ENCODE assay signal across 20 cellular contexts in genomic region chr7:128145191-128145590, GRCh38.
DNase-seq lines count a peak whose midpoint lies in the region; ATAC-seq, FAIRE-seq and TF ChIP-seq lines count a peak whose summit lies in the region.
"Had no signal": no experiment of that assay in that cellular context is flagged by ENCODE, and none has a peak within 500 bp of the region (broad histone marks: within the 10 kb centered on the region; RNA-seq: fewer than 3 reads in every experiment).

No MANE protein-coding gene starts in this region.

- no peaks in the 10 kb centered on the region for H3K79me2 ChIP-seq in H1 (ENCODE audit: control insufficient read depth in 1 of 2, insufficient read depth in 2 of 2, low read length in 2 of 2)

- H2BK12ac ChIP-seq in H1 (ENCODE audit: low read depth, low read length): no peak overlapping the region

- H3K56ac ChIP-seq in H1 (replicated peaks; ENCODE audit: insufficient read length, low read depth, low read length): no peak overlapping the region

- FAIRE-seq in H1 (lab: Jason Lieb, UNC): no peak
- FAIRE-seq: GM12892, GM18507, H54 had no signal

- no peak for TF ChIP-seq CTCF in activated CD8-positive, alpha-beta T cell treated with anti-CD3 and anti-CD28 coated beads for 36 hours (IDR thresholded peaks at IDR 0.05)
- no peak for TF ChIP-seq CTCF in RWPE2 (IDR thresholded peaks at IDR 0.05; ENCODE audit: poor library complexity, severe bottlenecking)
- TF ChIP-seq CTCF in H1 (IDR thresholded peaks at IDR 0.05; ENCODE audit: control extremely low read depth in 1 of 3, insufficient read depth in 1 of 3, low read depth in 1 of 3, low read length in 3 of 3): no peak
- TF ChIP-seq CTCF in WERI-Rb-1 (IDR thresholded peaks at IDR 0.05; ENCODE audit: low read depth, low read length): no peak

- H2BK15ac ChIP-seq in H1 (ENCODE audit: low read length): no peak overlapping the region

- H3K27ac Mint-ChIP-seq in activated CD8-positive, alpha-beta T cell treated with anti-CD3 and anti-CD28 coated beads, Interleukin-2, amount 10 ng/mL, durations not matched to agents 7 days and 5 days: no peak overlapping the region
- H3K27ac Mint-ChIP-seq in activated CD8-positive, alpha-beta T cell treated with anti-CD3 and anti-CD28 coated beads for 36 hours: no peak overlapping the region
- H3K27ac Mint-ChIP-seq: CD14-positive monocyte; CD4-positive, alpha-beta memory T cell had no signal

- H3K4me3 ChIP-seq in RWPE2 (ENCODE audit: severe bottlenecking) (no peak overlapping the region), H1 (ENCODE audit: extremely low read depth in 1 of 4, insufficient read depth in 2 of 4, low read depth in 3 of 4, low read length in 4 of 4) (no peak overlapping the region), WERI-Rb-1 (ENCODE audit: low read depth, low read length) (no peak overlapping the region)
- H3K4me3 ChIP-seq: BLaER1, GM23248 had no signal

- ATAC-seq in activated CD8-positive, alpha-beta T cell treated with anti-CD3 and anti-CD28 coated beads, Interleukin-2, amount 10 ng/mL, durations not matched to agents 7 days and 5 days: no peak
- no peak for ATAC-seq in activated CD8-positive, alpha-beta T cell treated with anti-CD3 and anti-CD28 coated beads for 36 hours
- ATAC-seq in RWPE2 (ENCODE audit: low read depth): peak; percentile 73

- H2BK5ac ChIP-seq in H1 (ENCODE audit: low read depth, low read length): no peak overlapping the region

- H4K91ac ChIP-seq in H1 (replicated peaks; ENCODE audit: insufficient read length, low read length): no peak overlapping the region

- no peaks in the 10 kb centered on the region for H3K36me3 Mint-ChIP-seq in activated CD8-positive, alpha-beta T cell treated with anti-CD3 and anti-CD28 coated beads, Interleukin-2, amount 10 ng/mL, durations not matched to agents 7 days and 5 days (ENCODE audit: low read depth)
- H3K36me3 Mint-ChIP-seq in activated CD8-positive, alpha-beta T cell treated with anti-CD3 and anti-CD28 coated beads for 36 hours (ENCODE audit: low read depth): no peaks in the 10 kb centered on the region
- H3K36me3 Mint-ChIP-seq: CD14-positive monocyte; CD4-positive, alpha-beta memory T cell had no signal

- H2AK5ac ChIP-seq in H1 (ENCODE audit: low read depth, low read length): no peak overlapping the region

- peaks cover 31% of the 10 kb centered on the region for H3K27me3 Mint-ChIP-seq in activated CD8-positive, alpha-beta T cell treated with anti-CD3 and anti-CD28 coated beads, Interleukin-2, amount 10 ng/mL, durations not matched to agents 7 days and 5 days (ENCODE audit: low read depth)
- peaks cover 9% of the 10 kb centered on the region for H3K27me3 Mint-ChIP-seq in activated CD8-positive, alpha-beta T cell treated with anti-CD3 and anti-CD28 coated beads for 36 hours

- H3K18ac ChIP-seq in H1 (ENCODE audit: extremely low read depth, low read length): no peak overlapping the region

- intact Hi-C loops in activated CD8-positive, alpha-beta T cell treated with anti-CD3 and anti-CD28 coated beads for 36 hours (cut with micrococcal nuclease): no loop called here

- H3K36me3 ChIP-seq in RWPE2 (ENCODE audit: low read depth): no peaks in the 10 kb centered on the region
- no peaks in the 10 kb centered on the region for H3K36me3 ChIP-seq in H1 (ENCODE audit: control insufficient read depth in 2 of 4, insufficient read depth in 4 of 4, low read length in 3 of 4)
- H3K36me3 ChIP-seq in WERI-Rb-1: no peaks in the 10 kb centered on the region
- H3K36me3 ChIP-seq: BLaER1 had no signal

- H3K14ac ChIP-seq in H1 (ENCODE audit: insufficient read length): peak overlapping the region; percentile 48

- 82% methylated on average over 2 of the region's 2 CpGs; no CpG with 5 or more reads in 1 of the 2 experiments for WGBS in H1 (ENCODE audit: extremely low coverage in 1 of 2, insufficient coverage in 1 of 2, insufficient read length in 1 of 2, insufficient replicate concordance in 2 of 2, low coverage in 1 of 2, low lambda C conversion rate in 2 of 2, missing lambda C conversion rate in 1 of 2), 2 experiments

- DNase-seq in activated CD8-positive, alpha-beta T cell treated with anti-CD3 and anti-CD28 coated beads, Interleukin-2, amount 10 ng/mL, durations not matched to agents 7 days and 5 days: peak; percentile 1
- no peak for DNase-seq in activated CD8-positive, alpha-beta T cell treated with anti-CD3 and anti-CD28 coated beads for 36 hours
- DNase-seq in RWPE2 (ENCODE audit: low spot score) (no peak), H1 (ENCODE audit: low read depth in 1 of 2, low spot score in 2 of 2) (peak in 1 of 2 experiments; percentile 20), NCI-H345 treated with DMSO at 0.1 percent for 48 hours (lab: John Stamatoyannopoulos, UW; ENCODE audit: unreplicated experiment) (no peak), WERI-Rb-1 (no peak), HuH-7.5 (ENCODE audit: low spot score) (no peak)
- DNase-seq: 8988T; CD4-positive, alpha-beta memory T cell; DMS153; DMS79; GDM1; GM23248; HCEC 1CT had no signal

- POLR2A ChIA-PET in activated CD8-positive, alpha-beta T cell treated with anti-CD3 and anti-CD28 coated beads, Interleukin-2, amount 10 ng/mL, durations not matched to agents 7 days and 5 days (lab: Charles Lee): no interaction called here
- POLR2A ChIA-PET in activated CD8-positive, alpha-beta T cell treated with anti-CD3 and anti-CD28 coated beads for 36 hours (lab: Charles Lee): interaction anchor here (1.0 kb wide), 1 partner anchor 10 kb away, joined by 3 read pairs; no protein-coding TSS in a partner anchor
- POLR2A ChIA-PET in H1 (lab: Charles Lee; ENCODE audit: partially characterized antibody): no interaction called here

- H3K4me2 ChIP-seq in H1 (ENCODE audit: insufficient read depth in 1 of 2, low read depth in 2 of 2, low read length in 2 of 2): no peak overlapping the region
- H3K4me2 ChIP-seq: BLaER1 had no signal

- TF ChIP-seq EP300 in H1 (IDR thresholded peaks at IDR 0.05; ENCODE audit: borderline replicate concordance in 1 of 2, low read depth in 2 of 2, low read length in 2 of 2): no peak

- H3K27me3 ChIP-seq in RWPE2 (ENCODE audit: insufficient read depth, poor library complexity, severe bottlenecking) (no peaks in the 10 kb centered on the region), H1 (replicated peaks in 1 of 4; ENCODE audit: control insufficient read depth in 3 of 4, extremely low read depth in 1 of 4, insufficient read depth in 3 of 4, low read length in 3 of 4) (no peaks in the 10 kb centered on the region; a peak in 1 of 7 replicates), WERI-Rb-1 (ENCODE audit: insufficient read depth, low read depth, severe bottlenecking) (no peaks in the 10 kb centered on the region)
- H3K27me3 ChIP-seq: BLaER1 had no signal

- H2BK120ac ChIP-seq in H1 (replicated peaks; ENCODE audit: low read depth, low read length): no peak overlapping the region

- H3K9ac ChIP-seq in H1 (replicated peaks in 1 of 4; ENCODE audit: extremely low read depth in 1 of 4, low read depth in 3 of 4, low read length in 3 of 4): no peak overlapping the region
- H3K9ac ChIP-seq: BLaER1, GM23248 had no signal

- H3K27ac ChIP-seq in RWPE2 (ENCODE audit: poor library complexity, severe bottlenecking) (peak overlapping the region; percentile 8), H1 (ENCODE audit: low read depth, low read length) (no peak overlapping the region), WERI-Rb-1 (no peak overlapping the region)
- H3K27ac ChIP-seq: BLaER1, GM23248, HL-60 had no signal

- H3K23ac ChIP-seq in H1 (ENCODE audit: insufficient read length): no peak overlapping the region

- H4K8ac ChIP-seq in H1 (ENCODE audit: extremely low read depth, insufficient read depth, low read length): no peak overlapping the region

- no peak overlapping the region for H3K4ac ChIP-seq in H1 (replicated peaks; ENCODE audit: insufficient read length, low read depth, low read length)

- H3K9me3 Mint-ChIP-seq in activated CD8-positive, alpha-beta T cell treated with anti-CD3 and anti-CD28 coated beads, Interleukin-2, amount 10 ng/mL, durations not matched to agents 7 days and 5 days (ENCODE audit: insufficient read depth): no peaks in the 10 kb centered on the region
- H3K9me3 Mint-ChIP-seq in activated CD8-positive, alpha-beta T cell treated with anti-CD3 and anti-CD28 coated beads for 36 hours: peaks cover 2% of the 10 kb centered on the region

- TF ChIP-seq POLR2A in H1 (IDR thresholded peaks at IDR 0.05; ENCODE audit: control extremely low read depth in 1 of 2, low read depth in 2 of 2, low read length in 2 of 2): no peak

- H2BK20ac ChIP-seq in H1 (ENCODE audit: low read length): no peak overlapping the region

- H3K4me1 ChIP-seq in RWPE2 (ENCODE audit: insufficient read depth, poor library complexity, severe bottlenecking) (peaks cover 8% of the 10 kb centered on the region), H1 (replicated peaks in 1 of 4; ENCODE audit: control insufficient read depth in 3 of 4, insufficient read depth in 4 of 4, low read length in 3 of 4) (no peaks in the 10 kb centered on the region)

- H3K9me3 ChIP-seq in RWPE2 (ENCODE audit: severe bottlenecking): no peaks in the 10 kb centered on the region
- H3K9me3 ChIP-seq in H1 (ENCODE audit: insufficient read depth in 2 of 2, low read depth in 1 of 2, low read length in 1 of 2): peaks cover 2 to 3% of the 10 kb centered on the region in 2 experiments; a peak in 1 of 4 replicates
- peaks cover 4% of the 10 kb centered on the region for H3K9me3 ChIP-seq in WERI-Rb-1 (ENCODE audit: severe bottlenecking)

- no peaks in the 10 kb centered on the region for H3K23me2 ChIP-seq in H1 (ENCODE audit: low read depth, low read length)

- H4K5ac ChIP-seq in H1 (ENCODE audit: insufficient read length, low read depth, low read length): no peak overlapping the region

- H3K4me1 Mint-ChIP-seq in activated CD8-positive, alpha-beta T cell treated with anti-CD3 and anti-CD28 coated beads, Interleukin-2, amount 10 ng/mL, durations not matched to agents 7 days and 5 days (ENCODE audit: low read depth): no peaks in the 10 kb centered on the region
- H3K4me1 Mint-ChIP-seq in activated CD8-positive, alpha-beta T cell treated with anti-CD3 and anti-CD28 coated beads for 36 hours (ENCODE audit: low read depth): no peaks in the 10 kb centered on the region
- H3K4me1 Mint-ChIP-seq: CD4-positive, alpha-beta memory T cell had no signal

- H4K20me1 ChIP-seq in H1 (replicated peaks in 1 of 2; ENCODE audit: control insufficient read depth in 1 of 2, insufficient read depth in 2 of 2, low read length in 2 of 2): no peaks in the 10 kb centered on the region
- H4K20me1 ChIP-seq: BLaER1 had no signal

- H2AFZ ChIP-seq in H1 (ENCODE audit: low read length): no peak overlapping the region
- H2AFZ ChIP-seq: GM23248 had no signal

- H3K4me3 Mint-ChIP-seq in activated CD8-positive, alpha-beta T cell treated with anti-CD3 and anti-CD28 coated beads, Interleukin-2, amount 10 ng/mL, durations not matched to agents 7 days and 5 days: no peak overlapping the region
- H3K4me3 Mint-ChIP-seq in activated CD8-positive, alpha-beta T cell treated with anti-CD3 and anti-CD28 coated beads for 36 hours: no peak overlapping the region
- H3K4me3 Mint-ChIP-seq: CD4-positive, alpha-beta memory T cell had no signal

- no peaks in the 10 kb centered on the region for H3K79me1 ChIP-seq in H1 (ENCODE audit: low read depth, low read length)

- no peak for TF ChIP-seq RAD21 in H1 (IDR thresholded peaks at IDR 0.05 in 1 of 2, conservative IDR thresholded peaks at IDR 0.05 in 1 of 2; ENCODE audit: low read depth in 2 of 2, low read length in 2 of 2)

- CTCF ChIA-PET in activated CD8-positive, alpha-beta T cell treated with anti-CD3 and anti-CD28 coated beads, Interleukin-2, amount 10 ng/mL, durations not matched to agents 7 days and 5 days (lab: Charles Lee): interaction anchor here (0.6 to 3.4 kb wide), 3 partner anchors 9 to 65 kb away, joined by 3 to 11 read pairs (median 5); no protein-coding TSS in a partner anchor
- CTCF ChIA-PET in activated CD8-positive, alpha-beta T cell treated with anti-CD3 and anti-CD28 coated beads for 36 hours (lab: Charles Lee): interaction anchor here (0.9 to 2.2 kb wide), 3 partner anchors 9 to 64 kb away, joined by 3 to 9 read pairs (median 3); no protein-coding TSS in a partner anchor
- CTCF ChIA-PET in H1 (lab: Charles Lee; ENCODE audit: partially characterized antibody): interaction anchor here (0.6 to 2.4 kb wide), 6 partner anchors 10 to 126 kb away, joined by 3 to 15 read pairs (median 5); no protein-coding TSS in a partner anchor
